Comparison of ENCODE assay signal across 2 cellular contexts in genomic region chr11:35629511-35629910, GRCh38.
TF ChIP-seq lines count a peak whose summit lies in the region.

No MANE protein-coding gene starts in this region.

TF ChIP-seq in A549, 52 proteins besides CTCF, POLR2A, EP300 and RAD21:
- TF ChIP-seq TP53 (CRISPR knock-in tag; IDR thresholded peaks at IDR 0.05) (no peak), ESRRA (IDR thresholded peaks at IDR 0.05; ENCODE audit: borderline replicate concordance, low read length) (no peak), NFE2L2 (conservative IDR thresholded peaks at IDR 0.05; ENCODE audit: low read length) (no peak), CHD4 (IDR thresholded peaks at IDR 0.05; ENCODE audit: borderline replicate concordance) (no peak), EHF (CRISPR knock-in tag; IDR thresholded peaks at IDR 0.05) (no peak), USF2 (IDR thresholded peaks at IDR 0.05) (no peak), POLR2AphosphoS2 (conservative IDR thresholded peaks at IDR 0.05; ENCODE audit: low read length) (no peak), CHD2 (IDR thresholded peaks at IDR 0.05; ENCODE audit: low read length, partially characterized antibody) (no peak)

TF ChIP-seq in IMR-90, 13 proteins besides CTCF, POLR2A, EP300 and RAD21:
- TF ChIP-seq SMC3 (IDR thresholded peaks at IDR 0.05; ENCODE audit: low read depth, low read length): no peak
